9 cellular contexts compared by ENCODE assay signal in genomic region chr11:75388386-75389275, GRCh38. TPM values are rescaled to one million over a fixed set of nuclear protein-coding genes. Genes with fewer than 3 reads are reported as not detected.
A peak's percentile ranks its signal among the peaks of the same experiment; 100 is the strongest.
DNase-seq lines count a peak whose midpoint lies in the region; ATAC-seq and TF ChIP-seq lines count a peak whose summit lies in the region.
"Had no signal": no experiment of that assay in that cellular context is flagged by ENCODE, and none has a peak within 500 bp of the region (broad histone marks: within the 10 kb centered on the region; RNA-seq: fewer than 3 reads in every experiment).

No MANE protein-coding gene starts in this region.

- H3K27me3 ChIP-seq in DOHH2 (ENCODE audit: control insufficient read depth, low read length) (peaks cover 5% of the 10 kb centered on the region), HUES48 (ENCODE audit: control insufficient read depth, insufficient read depth, low read length) (no peaks in the 10 kb centered on the region)

- DNase-seq in NOMO-1 treated with dmso at 0.1 percent for 144 hours (lab: John Stamatoyannopoulos, UW; ENCODE audit: unreplicated experiment) (peak; percentile 64), epidermal melanocyte (ENCODE audit: insufficient read length, low spot score) (peak; percentile 68), myocyte (ENCODE audit: low read depth) (peak; percentile 86)
- peak; percentile 46 to 56 for DNase-seq in activated CD8-positive, alpha-beta memory T cell treated with anti-CD3 and anti-CD28 coated beads for 4 hours (ENCODE audit: low read depth in 2 of 2)
- DNase-seq in stimulated activated CD8-positive, alpha-beta memory T cell treated with anti-CD3 and anti-CD28 coated beads, Interleukin-7, amount 100 ng/mL, for 48 hours (ENCODE audit: extremely low read depth in 1 of 2, low read depth in 1 of 2) = peak; percentile 27 to 43

- H3K4me1 ChIP-seq in DOHH2 (ENCODE audit: control insufficient read depth, low read length) (no peaks in the 10 kb centered on the region), HUES48 (ENCODE audit: control insufficient read depth, insufficient read depth, low read length) (peaks cover 4% of the 10 kb centered on the region)

- no peak overlapping the region for H3K9ac ChIP-seq in HUES48 (ENCODE audit: low read depth, low read length)

- H3K27ac ChIP-seq in DOHH2 (ENCODE audit: low read depth, low read length) (no peak overlapping the region), HUES48 (ENCODE audit: low read depth, low read length) (peak overlapping the region; percentile 9)
- H3K27ac ChIP-seq: epithelial cell of prostate had no signal

- no peak overlapping the region for H3K4me2 ChIP-seq in DOHH2 (ENCODE audit: low read length)

- no peak overlapping the region for H3K4me3 ChIP-seq in DOHH2 (ENCODE audit: low read length)
- peak overlapping the region; percentile 32 for H3K4me3 ChIP-seq in HUES48 (ENCODE audit: low read depth, low read length)

- H3K9me3 ChIP-seq in DOHH2 (ENCODE audit: control insufficient read depth, insufficient read depth, low read length) (no peaks in the 10 kb centered on the region), HUES48 (ENCODE audit: control insufficient read depth, insufficient read depth, low read length) (no peaks in the 10 kb centered on the region)

- TF ChIP-seq CTCF in DOHH2 (IDR thresholded peaks at IDR 0.05; ENCODE audit: low read depth, low read length, poor library complexity, severe bottlenecking) = peak; percentile 87

- H4K20me1 ChIP-seq in DOHH2 (ENCODE audit: control insufficient read depth, insufficient read depth, low read depth, low read length) = 0 out of 2 replicates have a peak, but pooled peaks cover 3% of the 10 kb centered on the region

- H3F3A ChIP-seq in DOHH2 (ENCODE audit: control insufficient read depth, insufficient read depth) = no peaks in the 10 kb centered on the region

- ATAC-seq in GM21515 (IDR thresholded peaks at IDR 0.05; ENCODE audit: unreplicated experiment) = no peak

- no peaks in the 10 kb centered on the region for H3K9me2 ChIP-seq in DOHH2 (replicated peaks; ENCODE audit: control insufficient read depth, low read length)

- H3K36me3 ChIP-seq in DOHH2 (ENCODE audit: control insufficient read depth, low read length) (no peaks in the 10 kb centered on the region), HUES48 (ENCODE audit: control insufficient read depth, insufficient read depth, low read length) (no peaks in the 10 kb centered on the region)

- H3K79me2 ChIP-seq in DOHH2 (ENCODE audit: control insufficient read depth, low read length) = no peaks in the 10 kb centered on the region

RNA-seq across cellular contexts. Expression of gene RPS3, which starts 10.7 kb away (rescaled TPM):
- 652 and 822 TPM in 2 replicates for total RNA-seq in myocyte
- polyA plus RNA-seq in myocyte (2012) = 1,922 TPM

RNA-seq across cellular contexts. Expression of gene ARRB1, which starts 37.2 kb away (rescaled TPM):
- 17.2 and 23.0 TPM in 2 replicates for total RNA-seq in myocyte
- polyA plus RNA-seq in myocyte (2012) = 20.9 TPM

RNA-seq across cellular contexts. Expression of gene KLHL35, which starts 44.4 kb away (rescaled TPM):
- total RNA-seq in myocyte = 2.6 and 4.6 TPM in 2 replicates
- polyA plus RNA-seq in myocyte (2012) = 5.6 TPM

Comparison
In these comparisons a context has a peak if more than half of its experiments do, and no peak if none do; other contexts are left out.
1. DNase-seq: peak in every context shown above with its lines; median percentile 86 in myocyte; 68 in epidermal melanocyte; 64 in NOMO-1 treated with dmso at 0.1 percent for 144 hours; 51 in activated CD8-positive, alpha-beta memory T cell treated with anti-CD3 and anti-CD28 coated beads for 4 hours; 35 in stimulated activated CD8-positive, alpha-beta memory T cell treated with anti-CD3 and anti-CD28 coated beads, Interleukin-7, amount 100 ng/mL, for 48 hours.